In genomic region chr19:46453661-46454060, GRCh38 we compare ENCODE assay signal across 22 cellular contexts. TPM values are rescaled to one million over a fixed set of nuclear protein-coding genes. Genes with fewer than 3 reads are reported as not detected.
"Had no signal": no experiment of that assay in that cellular context is flagged by ENCODE, and none has a peak within 500 bp of the region (broad histone marks: within the 10 kb centered on the region; RNA-seq: fewer than 3 reads in every experiment).

No MANE protein-coding gene starts in this region.

- ATAC-seq: left lobe of liver; naive thymus-derived CD8-positive, alpha-beta T cell; psoas muscle; T-cell had no signal

- H3K4me1 Mint-ChIP-seq: endodermal cell; naive thymus-derived CD8-positive, alpha-beta T cell; T-cell had no signal

- DNase-seq: activated CD4-positive, alpha-beta T cell treated with anti-CD3 and anti-CD28 coated beads for 1 hour; activated CD4-positive, alpha-beta T cell treated with anti-CD3 and anti-CD28 coated beads, Interleukin-2, amount 50 U/mL, for 1 hour; activated naive CD4-positive, alpha-beta T cell; activated T-cell treated with anti-CD3 and anti-CD28 coated beads, Interleukin-2, amount 50 U/mL, for 1 hour; adrenal gland; cerebellar nuclear complex; cortex of kidney; endodermal cell; foreskin fibroblast; naive thymus-derived CD8-positive, alpha-beta T cell; psoas muscle; spleen; stimulated activated CD4-positive, alpha-beta T cell treated with anti-CD3 and anti-CD28 coated beads, Interleukin-4, amount 100 ng/mL, for 24 hours; stimulated activated naive CD4-positive, alpha-beta T cell treated with Interleukin-2 at 50 U/mL for 16 hours; T-cell; WERI-Rb-1 had no signal

- H3K4me3 Mint-ChIP-seq: activated naive CD8-positive, alpha-beta T cell; endodermal cell; mesothelial cell of epicardium; naive thymus-derived CD8-positive, alpha-beta T cell; T-cell; T-helper 2 cell treated with Interferon-gamma antibody and Interleukin-4, amounts not matched to agents 5 μg/mL and 100 μg/mL, for 36 hours had no signal

- H3K27ac Mint-ChIP-seq: activated naive CD8-positive, alpha-beta T cell; endodermal cell; mesothelial cell of epicardium; naive thymus-derived CD8-positive, alpha-beta T cell; T-cell; T-helper 2 cell treated with Interferon-gamma antibody and Interleukin-4, amounts not matched to agents 5 μg/mL and 100 μg/mL, for 36 hours had no signal

RNA-seq across cellular contexts. Expression of gene PNMA8C, which starts 24.9 kb away (rescaled TPM):
- total RNA-seq: epithelial cell of proximal tubule; left lobe of liver; naive thymus-derived CD8-positive, alpha-beta T cell; psoas muscle; right atrium auricular region; spleen; T-cell had no signal

RNA-seq across cellular contexts. Expression of gene CCDC8, which starts 40.3 kb away (rescaled TPM):
- total RNA-seq: naive thymus-derived CD8-positive, alpha-beta T cell had no signal
